ENCODE assay signal across 16 cellular contexts in genomic region chr1:12505176-12505575, GRCh38.
DNase-seq lines count a peak whose midpoint lies in the region; ATAC-seq, FAIRE-seq and TF ChIP-seq lines count a peak whose summit lies in the region.
"Had no signal": no experiment of that assay in that cellular context is flagged by ENCODE, and none has a peak within 500 bp of the region (broad histone marks: within the 10 kb centered on the region; RNA-seq: fewer than 3 reads in every experiment).

No MANE protein-coding gene starts in this region.

- H3K27ac Mint-ChIP-seq in GM23338, result 0 out of 2 replicates have a peak overlapping the region, but pooled peaks have one; percentile 0
- H3K27ac Mint-ChIP-seq in activated naive CD8-positive, alpha-beta T cell treated with anti-CD3 and anti-CD28 coated beads for 36 hours, result peak overlapping the region; percentile 6
- H3K27ac Mint-ChIP-seq in mesothelial cell of epicardium, result peak overlapping the region; percentile 79
- H3K27ac Mint-ChIP-seq: B cell; CD4-positive, alpha-beta T cell had no signal

- no peaks in the 10 kb centered on the region for H3K9me2 ChIP-seq in GM23338 (ENCODE audit: insufficient read depth)

- no peak for DNase-seq in GM23338 (ENCODE audit: low spot score)
- no peak for DNase-seq in activated naive CD8-positive, alpha-beta T cell treated with anti-CD3 and anti-CD28 coated beads for 36 hours
- no peak for DNase-seq in mesothelial cell of epicardium (ENCODE audit: low spot score in 2 of 2, unreplicated experiment in 2 of 2)
- peak; percentile 35 for DNase-seq in sigmoid colon
- no peak for DNase-seq in NCI-H2196 treated with DMSO at 0.1 percent for 48 hours (lab: John Stamatoyannopoulos, UW; ENCODE audit: unreplicated experiment)
- no peak for DNase-seq in esophagus squamous epithelium (lab: John Stamatoyannopoulos, UW)
- DNase-seq in pancreas, result no peak
- DNase-seq: CD4-positive, alpha-beta T cell; H9; KBM-7; NCI-H1436; NCI-H2029 treated with DMSO at 0.1 percent for 48 hours; NCI-H524; PC-9 had no signal

- intact Hi-C loops in sigmoid colon (cut with DNase I) (no loop called here), esophagus squamous epithelium (cut with DNase I) (no loop called here), pancreas (cut with DNase I) (no loop called here)

- H2AFZ ChIP-seq in GM23338, result no peak overlapping the region
- H2AFZ ChIP-seq: PC-9 had no signal

- no peak overlapping the region for H3K4me3 ChIP-seq in GM23338
- no peak overlapping the region for H3K4me3 ChIP-seq in sigmoid colon
- H3K4me3 ChIP-seq in esophagus squamous epithelium, result no peak overlapping the region
- H3K4me3 ChIP-seq in pancreas, result no peak overlapping the region
- H3K4me3 ChIP-seq: PC-9 had no signal

- H3K27me3 ChIP-seq in GM23338 (ENCODE audit: insufficient read depth) (no peaks in the 10 kb centered on the region), sigmoid colon (no peaks in the 10 kb centered on the region), esophagus squamous epithelium (no peaks in the 10 kb centered on the region), pancreas (no peaks in the 10 kb centered on the region)

- no peaks in the 10 kb centered on the region; the same call in 1 of the 2 replicates for H3K36me3 ChIP-seq in GM23338 (ENCODE audit: insufficient read depth)
- H3K36me3 ChIP-seq in sigmoid colon, result peaks cover 0 to 15% (median 0%) of the 10 kb centered on the region in 4 donors
- H3K36me3 ChIP-seq in esophagus squamous epithelium, result peaks cover 0 to 97% (median 6%) of the 10 kb centered on the region in 3 donors
- peaks cover 0 to 11% (median 5%) of the 10 kb centered on the region in 3 donors for H3K36me3 ChIP-seq in pancreas

- H3K4me1 Mint-ChIP-seq in GM23338, result peaks cover 22% of the 10 kb centered on the region
- H3K4me1 Mint-ChIP-seq in activated naive CD8-positive, alpha-beta T cell treated with anti-CD3 and anti-CD28 coated beads for 36 hours, result peaks cover 51% of the 10 kb centered on the region
- peaks cover 47% of the 10 kb centered on the region for H3K4me1 Mint-ChIP-seq in mesothelial cell of epicardium

- no peak for TF ChIP-seq EP300 in sigmoid colon (IDR thresholded peaks at IDR 0.05)

- H3K79me2 ChIP-seq in GM23338 (replicated peaks; ENCODE audit: insufficient read depth), result no peaks in the 10 kb centered on the region

- no peaks in the 10 kb centered on the region for H3F3A ChIP-seq in GM23338 (replicated peaks; ENCODE audit: low read depth)

- TF ChIP-seq POLR2A in sigmoid colon (IDR thresholded peaks at IDR 0.05) (no peak), esophagus squamous epithelium (IDR thresholded peaks at IDR 0.05) (no peak)

- no peak overlapping the region for H3K4me3 Mint-ChIP-seq in GM23338
- no peak overlapping the region for H3K4me3 Mint-ChIP-seq in activated naive CD8-positive, alpha-beta T cell treated with anti-CD3 and anti-CD28 coated beads for 36 hours
- no peak overlapping the region for H3K4me3 Mint-ChIP-seq in mesothelial cell of epicardium
- H3K4me3 Mint-ChIP-seq: B cell; CD4-positive, alpha-beta T cell; H9 had no signal

- TF ChIP-seq CTCF in GM23338 (conservative IDR thresholded peaks at IDR 0.05; ENCODE audit: low read depth in 2 of 2) (no peak), mesothelial cell of epicardium (IDR thresholded peaks at IDR 0.05; ENCODE audit: unreplicated experiment) (no peak), sigmoid colon (IDR thresholded peaks at IDR 0.05) (no peak), esophagus squamous epithelium (IDR thresholded peaks at IDR 0.05) (no peak), pancreas (IDR thresholded peaks at IDR 0.05) (no peak)

- H3K27ac ChIP-seq in GM23338 (ENCODE audit: low read depth) (no peak overlapping the region), sigmoid colon (peak overlapping the region in 3 of 4 donors; percentile 25 to 54 (median 38)), esophagus squamous epithelium (no peak overlapping the region), pancreas (no peak overlapping the region)
- H3K27ac ChIP-seq: PC-9 had no signal

- no peak for FAIRE-seq in pancreas (lab: Jason Lieb, UNC)

- 0 out of 2 replicates have a peak, but pooled peaks cover 2% of the 10 kb centered on the region for H4K20me1 ChIP-seq in GM23338 (replicated peaks; ENCODE audit: insufficient read depth)

- 94 to 97% methylated on average over 9 of the region's 9 CpGs for WGBS in sigmoid colon, 2 donors
- 92 to 97% methylated on average over 8 to 9 of the region's 9 CpGs for WGBS in esophagus squamous epithelium, 2 donors
- 94 to 95% methylated on average over 9 of the region's 9 CpGs for WGBS in pancreas, 2 donors

- H3K27me3 Mint-ChIP-seq in GM23338 (ENCODE audit: insufficient read depth, low read depth, poor library complexity), result peaks cover 14% of the 10 kb centered on the region
- H3K27me3 Mint-ChIP-seq in activated naive CD8-positive, alpha-beta T cell treated with anti-CD3 and anti-CD28 coated beads for 36 hours, result no peaks in the 10 kb centered on the region
- no peaks in the 10 kb centered on the region for H3K27me3 Mint-ChIP-seq in mesothelial cell of epicardium (ENCODE audit: low read depth)
- H3K27me3 Mint-ChIP-seq: B cell; CD4-positive, alpha-beta T cell had no signal

- H3K4me1 ChIP-seq in GM23338 (ENCODE audit: insufficient read depth) (peaks cover 7% of the 10 kb centered on the region), sigmoid colon (peaks cover 0 to 31% (median 20%) of the 10 kb centered on the region in 4 donors), esophagus squamous epithelium (peaks cover 0 to 22% (median 4%) of the 10 kb centered on the region in 3 donors), pancreas (peaks cover 0 to 5% (median 0%) of the 10 kb centered on the region in 3 donors)

- no peak overlapping the region for H3K4me2 ChIP-seq in GM23338
- H3K4me2 ChIP-seq: PC-9 had no signal

- ATAC-seq in GM23338, result no peak
- no peak for ATAC-seq in HG03565 (IDR thresholded peaks at IDR 0.05; ENCODE audit: unreplicated experiment)
- ATAC-seq in pancreas, result no peak

- H3K9me3 ChIP-seq in sigmoid colon, result no peaks in the 10 kb centered on the region
- no peaks in the 10 kb centered on the region for H3K9me3 ChIP-seq in esophagus squamous epithelium
- H3K9me3 ChIP-seq in pancreas, result no peaks in the 10 kb centered on the region

- no peaks in the 10 kb centered on the region; the same call in 2 of the 3 replicates for H3K36me3 Mint-ChIP-seq in GM23338 (ENCODE audit: low read depth)
- peaks cover 58% of the 10 kb centered on the region for H3K36me3 Mint-ChIP-seq in activated naive CD8-positive, alpha-beta T cell treated with anti-CD3 and anti-CD28 coated beads for 36 hours
- peaks cover 40% of the 10 kb centered on the region for H3K36me3 Mint-ChIP-seq in mesothelial cell of epicardium

- H3K9me3 Mint-ChIP-seq in GM23338 (no peaks in the 10 kb centered on the region; the same call in 2 of the 3 replicates), mesothelial cell of epicardium (no peaks in the 10 kb centered on the region)
- no peaks in the 10 kb centered on the region for H3K9me3 Mint-ChIP-seq in activated naive CD8-positive, alpha-beta T cell treated with anti-CD3 and anti-CD28 coated beads for 36 hours
- H3K9me3 Mint-ChIP-seq: CD4-positive, alpha-beta T cell; H9 had no signal

TF ChIP-seq in GM23338, 12 proteins besides CTCF, POLR2A, EP300 and RAD21:
- no peak for TF ChIP-seq STAT1 (IDR thresholded peaks at IDR 0.05; ENCODE audit: unreplicated experiment)
- no peak for TF ChIP-seq CREB1 (CRISPR knock-in tag; IDR thresholded peaks at IDR 0.05; ENCODE audit: low read depth)
- TF ChIP-seq JUNB (IDR thresholded peaks at IDR 0.05; ENCODE audit: unreplicated experiment), result no peak

Comparison
In these comparisons a context has a peak if more than half of its experiments do, and no peak if none do; other contexts are left out.
1. H3K27ac ChIP-seq: peak in sigmoid colon (3 of 4); none in GM23338 (single experiment), esophagus squamous epithelium (0 of 4) and pancreas (0 of 4).
2. H3K27ac Mint-ChIP-seq: peak in every context shown above with its lines; median percentile 79 in mesothelial cell of epicardium; 6 in activated naive CD8-positive, alpha-beta T cell treated with anti-CD3 and anti-CD28 coated beads for 36 hours; 0 in GM23338.